Comparison of ENCODE assay signal across 13 cellular contexts in the genomic region with DNA sequence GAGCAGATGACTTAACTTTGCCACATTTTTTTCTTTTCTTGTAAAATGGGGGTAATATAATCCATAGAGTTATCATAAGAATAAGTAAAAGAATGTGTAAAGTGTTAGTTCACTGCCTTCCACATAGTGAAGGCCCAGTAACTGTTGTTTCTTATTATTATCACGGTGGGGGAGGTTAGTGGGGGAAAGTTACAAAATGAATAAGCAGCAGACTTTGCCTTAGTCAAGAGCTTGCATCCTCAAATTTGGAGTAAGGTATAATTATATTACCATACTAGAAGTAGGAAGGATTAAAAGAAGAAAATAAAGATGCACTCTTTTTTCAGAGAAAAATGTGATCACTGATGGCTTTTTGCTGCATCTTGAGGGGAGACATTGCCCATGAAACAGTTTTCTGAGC.
"Had no signal": no experiment of that assay in that cellular context is flagged by ENCODE, and none has a peak within 500 bp of the region (broad histone marks: within the 10 kb centered on the region; RNA-seq: fewer than 3 reads in every experiment).

No MANE protein-coding gene starts in this region.

- H3K27ac ChIP-seq: upper lobe of right lung had no signal

- DNase-seq: activated CD4-positive, alpha-beta T cell treated with anti-CD3 and anti-CD28 coated beads for 4 hours; activated CD8-positive, alpha-beta memory T cell treated with anti-CD3 and anti-CD28 coated beads, Interleukin-2, amount 50 U/mL, for 4 hours; activated CD8-positive, alpha-beta T cell treated with anti-CD3 and anti-CD28 coated beads for 36 hours; activated gamma-delta T cell treated with Interleukin-2 at 50 U/mL for 16 hours; activated naive CD8-positive, alpha-beta T cell treated with anti-CD3 and anti-CD28 coated beads, Interleukin-2, amount 10 ng/mL, durations not matched to agents 7 days and 5 days; activated T-cell treated with anti-CD3 and anti-CD28 coated beads, Interleukin-2, amount 50 U/mL, for 72 hours; central memory CD4-positive, alpha-beta T cell; immature natural killer cell; mammary epithelial cell; nephron progenitor cell; small intestine; T-helper 1 cell; upper lobe of right lung had no signal

- H3K4me3 ChIP-seq: upper lobe of right lung had no signal

- H3K36me3 ChIP-seq: upper lobe of right lung had no signal

- H3K9me3 ChIP-seq: upper lobe of right lung had no signal

- H3K27me3 ChIP-seq: upper lobe of right lung had no signal

- ATAC-seq: activated CD8-positive, alpha-beta T cell treated with anti-CD3 and anti-CD28 coated beads for 36 hours; activated T-cell treated with anti-CD3 and anti-CD28 coated beads, Interleukin-2, amount 50 U/mL, for 72 hours had no signal
